Comparison of ENCODE assay signal across 19 cellular contexts in the genomic region with DNA sequence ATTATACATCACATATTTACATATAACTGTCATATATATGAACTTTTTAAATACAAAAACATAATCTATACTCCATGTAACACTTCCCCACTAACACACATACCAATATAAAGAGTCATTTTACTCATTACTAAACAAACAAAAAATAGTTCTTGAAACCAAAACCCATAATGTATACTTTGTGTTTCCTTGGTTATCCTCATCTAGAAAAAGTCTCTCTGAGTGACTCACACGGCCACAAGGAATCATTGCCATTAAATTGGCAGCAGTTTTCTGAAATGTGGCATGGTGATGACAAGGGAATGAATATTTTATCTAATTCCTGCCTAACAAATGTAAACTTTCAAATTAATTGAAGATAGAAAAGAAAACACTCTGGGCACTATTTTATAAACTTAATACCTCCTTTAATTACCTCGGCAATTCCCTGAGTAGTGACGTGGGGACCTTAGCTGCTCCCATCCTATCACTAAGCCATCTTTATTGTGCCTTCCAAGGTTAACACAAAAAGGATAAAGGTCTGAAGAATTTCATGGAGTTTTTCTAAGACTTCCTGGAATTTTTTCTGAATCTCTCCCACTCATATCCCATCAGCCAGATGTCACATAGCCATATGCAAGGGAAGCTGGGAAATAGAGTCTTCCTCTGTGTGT.
DNase-seq lines count a peak whose midpoint lies in the region; ATAC-seq and TF ChIP-seq lines count a peak whose summit lies in the region.
"Had no signal": no experiment of that assay in that cellular context is flagged by ENCODE, and none has a peak within 500 bp of the region (broad histone marks: within the 10 kb centered on the region; RNA-seq: fewer than 3 reads in every experiment).

No MANE protein-coding gene starts in this region.

- TF ChIP-seq CTCF in PC-3 (conservative IDR thresholded peaks at IDR 0.05; ENCODE audit: low read depth, low read length): no peak
- TF ChIP-seq CTCF in nephron progenitor cell (IDR thresholded peaks at IDR 0.05): no peak
- no peak for TF ChIP-seq CTCF in endodermal cell (conservative IDR thresholded peaks at IDR 0.05)
- no peak for TF ChIP-seq CTCF in gastrocnemius medialis (IDR thresholded peaks at IDR 0.05 in 4 of 5, conservative IDR thresholded peaks at IDR 0.05 in 1 of 5)

- in situ Hi-C loops in gastrocnemius medialis (cut with MboI; ENCODE audit: low sequenced_read_pairs in 4 of 4): no loop called here

- TF ChIP-seq POLR2A in gastrocnemius medialis (IDR thresholded peaks at IDR 0.05): no peak

- H3K9me3 ChIP-seq in PC-3 (ENCODE audit: low read length) (peaks cover 6% of the 10 kb centered on the region; the same call in 1 of the 2 replicates), endodermal cell (ENCODE audit: control insufficient read depth, low read length) (peaks cover 2% of the 10 kb centered on the region), gastrocnemius medialis (no peaks in the 10 kb centered on the region)

- intact Hi-C loops in PC-3 (cut with micrococcal nuclease) (no loop called here), gastrocnemius medialis (cut with DNase I; ENCODE audit: low total_unique reads) (no loop called here)

- H3K27me3 ChIP-seq in PC-3 (ENCODE audit: low read length) (no peaks in the 10 kb centered on the region), endodermal cell (ENCODE audit: control insufficient read depth, insufficient read depth, low read length, poor library complexity, severe bottlenecking) (no peaks in the 10 kb centered on the region), gastrocnemius medialis (no peaks in the 10 kb centered on the region)

- H3K27me3 Mint-ChIP-seq in nephron progenitor cell (ENCODE audit: low read depth, poor library complexity) (peaks cover 2% of the 10 kb centered on the region), endodermal cell (ENCODE audit: insufficient read depth) (no peaks in the 10 kb centered on the region)
- H3K27me3 Mint-ChIP-seq: activated naive CD8-positive, alpha-beta T cell; naive B cell; stimulated activated memory B cell treated with anti-CD40 and anti-IgM and Interleukin-4, amounts not matched to agents 10 μg/mL and 1 μg/mL and 100 μg/mL, for 72 hours had no signal

- peak overlapping the region; percentile 83 for H3K27ac ChIP-seq in PC-3 (ENCODE audit: low read length)
- H3K27ac ChIP-seq in endodermal cell (ENCODE audit: low read depth, low read length): no peak overlapping the region
- H3K27ac ChIP-seq in gastrocnemius medialis: no peak overlapping the region
- H3K27ac ChIP-seq: coronary artery had no signal

- CTCF ChIA-PET in PC-3 (lab: Charles Lee): no interaction called here

- no peak overlapping the region for H3K4me3 Mint-ChIP-seq in nephron progenitor cell
- no peak overlapping the region for H3K4me3 Mint-ChIP-seq in endodermal cell
- H3K4me3 Mint-ChIP-seq: activated naive CD8-positive, alpha-beta T cell; H9; naive B cell; stimulated activated memory B cell treated with anti-CD40 and anti-IgM and Interleukin-4, amounts not matched to agents 10 μg/mL and 1 μg/mL and 100 μg/mL, for 72 hours had no signal

- H3K4me2 ChIP-seq in PC-3 (ENCODE audit: low read length): peak overlapping the region; percentile 15

- BruUV-seq in PC-3 (replicated peaks; lab: Mats Ljungman, UMichigan): no TSS peak

- H3K36me3 Mint-ChIP-seq in nephron progenitor cell (ENCODE audit: low read depth) (no peaks in the 10 kb centered on the region), endodermal cell (ENCODE audit: low read depth) (peaks cover 3% of the 10 kb centered on the region)
- H3K36me3 Mint-ChIP-seq: activated naive CD8-positive, alpha-beta T cell; naive B cell; stimulated activated memory B cell treated with anti-CD40 and anti-IgM and Interleukin-4, amounts not matched to agents 10 μg/mL and 1 μg/mL and 100 μg/mL, for 72 hours had no signal

- H3K9me3 Mint-ChIP-seq in nephron progenitor cell (peaks cover 7% of the 10 kb centered on the region), endodermal cell (peaks cover 8% of the 10 kb centered on the region)

- H3K9ac ChIP-seq in PC-3 (ENCODE audit: low read length): peak overlapping the region; percentile 28
- H3K9ac ChIP-seq in endodermal cell (ENCODE audit: extremely low read depth, low read length, poor library complexity, severe bottlenecking): no peak overlapping the region

- WGBS in endodermal cell (ENCODE audit: insufficient coverage in 1 of 2, insufficient read length in 1 of 2), 2 experiments: 89 to 100% methylated on average over 1 to 3 of the region's 3 CpGs

- no peaks in the 10 kb centered on the region for H3K79me2 ChIP-seq in PC-3 (ENCODE audit: low read length)

- H3K27ac Mint-ChIP-seq in nephron progenitor cell: peak overlapping the region; percentile 27
- no peak overlapping the region for H3K27ac Mint-ChIP-seq in endodermal cell
- H3K27ac Mint-ChIP-seq: activated naive CD8-positive, alpha-beta T cell; H9; naive B cell; stimulated activated memory B cell treated with anti-CD40 and anti-IgM and Interleukin-4, amounts not matched to agents 10 μg/mL and 1 μg/mL and 100 μg/mL, for 72 hours had no signal

- H3F3A ChIP-seq in PC-3 (ENCODE audit: low read length, unreplicated experiment): no peaks in the 10 kb centered on the region

- POLR2A ChIA-PET in PC-3 (lab: Charles Lee; ENCODE audit: unreplicated experiment): no interaction called here

- H3K9me2 ChIP-seq in PC-3 (replicated peaks; ENCODE audit: low read length): no peaks in the 10 kb centered on the region

- ATAC-seq in PC-3 (peak; percentile 42), gastrocnemius medialis (no peak)
- ATAC-seq: left cardiac atrium; stimulated activated memory B cell treated with anti-CD40 and anti-IgM and Interleukin-4, amounts not matched to agents 10 μg/mL and 1 μg/mL and 100 μg/mL, for 72 hours had no signal

- H4K20me1 ChIP-seq in PC-3 (ENCODE audit: low read length): no peaks in the 10 kb centered on the region

- DNase-seq in ELR (ENCODE audit: low read depth) (peak; percentile 1), PC-3 (peak; percentile 86), dedifferentiated amniotic fluid mesenchymal stem cell (ENCODE audit: extremely low spot score) (peak; percentile 82), nephron progenitor cell (no peak), endodermal cell (no peak), D341Med (ENCODE audit: low spot score) (no peak), gastrocnemius medialis (no peak), NCI-H526 (lab: John Stamatoyannopoulos, UW) (no peak)
- DNase-seq: activated CD4-positive, CD25-positive, alpha-beta regulatory T cell; C1 segment of cervical spinal cord; glutamatergic neuron; H9; left cardiac atrium; MM.1S; naive B cell; stimulated activated CD4-positive, alpha-beta T cell treated with anti-CD3 and anti-CD28 coated beads, Interleukin-4, amount 100 ng/mL, for 4 hours had no signal

- H3K36me3 ChIP-seq in PC-3 (ENCODE audit: low read depth, low read length): no peaks in the 10 kb centered on the region
- no peaks in the 10 kb centered on the region for H3K36me3 ChIP-seq in endodermal cell (ENCODE audit: control insufficient read depth, insufficient read depth, low read length)
- no peaks in the 10 kb centered on the region for H3K36me3 ChIP-seq in gastrocnemius medialis

- H3K4me1 ChIP-seq in PC-3 (ENCODE audit: insufficient read depth, low read length) (peaks cover 15% of the 10 kb centered on the region), endodermal cell (ENCODE audit: control insufficient read depth, insufficient read depth, low read length) (no peaks in the 10 kb centered on the region), gastrocnemius medialis (no peaks in the 10 kb centered on the region)

- H2AFZ ChIP-seq in PC-3 (ENCODE audit: low read length): peak overlapping the region; percentile 3; the same call in 1 of the 2 replicates

- H3K4me3 ChIP-seq in PC-3 (ENCODE audit: low read length) (peak overlapping the region; percentile 6; the same call in 1 of the 2 replicates), endodermal cell (ENCODE audit: low read length) (no peak overlapping the region), gastrocnemius medialis (no peak overlapping the region)
- H3K4me3 ChIP-seq: coronary artery had no signal

- H3K4me1 Mint-ChIP-seq in nephron progenitor cell (no peaks in the 10 kb centered on the region), endodermal cell (no peaks in the 10 kb centered on the region)
- H3K4me1 Mint-ChIP-seq: H9; naive B cell; stimulated activated memory B cell treated with anti-CD40 and anti-IgM and Interleukin-4, amounts not matched to agents 10 μg/mL and 1 μg/mL and 100 μg/mL, for 72 hours had no signal

Comparison
In these comparisons a context has a peak if more than half of its experiments do, and no peak if none do; other contexts are left out.
1. DNase-seq: peak in ELR (single experiment), PC-3 (single experiment) and dedifferentiated amniotic fluid mesenchymal stem cell (single experiment); none in nephron progenitor cell (single experiment), endodermal cell (single experiment), D341Med (single experiment), gastrocnemius medialis (0 of 2) and NCI-H526 (0 of 2).